20 cellular contexts compared by ENCODE assay signal in genomic region chr9:112145886-112146285, GRCh38. TPM values are rescaled to one million over a fixed set of nuclear protein-coding genes. Genes with fewer than 3 reads are reported as not detected.
A peak's percentile ranks its signal among the peaks of the same experiment; 100 is the strongest.
DNase-seq lines count a peak whose midpoint lies in the region; ATAC-seq, FAIRE-seq and TF ChIP-seq lines count a peak whose summit lies in the region.
"Had no signal": no experiment of that assay in that cellular context is flagged by ENCODE, and none has a peak within 500 bp of the region (broad histone marks: within the 10 kb centered on the region; RNA-seq: fewer than 3 reads in every experiment).

No MANE protein-coding gene starts in this region.

- H3K4me3 ChIP-seq in PC-3 (ENCODE audit: low read length) (no peak overlapping the region), trophoblast cell (ENCODE audit: low read depth, low read length) (no peak overlapping the region)
- H3K4me3 ChIP-seq: GM12878, lower lobe of right lung, ovary, stomach had no signal

- no peak overlapping the region for H4K12ac ChIP-seq in trophoblast cell (ENCODE audit: low read depth, low read length)

- H4K91ac ChIP-seq in trophoblast cell (ENCODE audit: low read depth, low read length), result peak overlapping the region; percentile 1

- H3K14ac ChIP-seq in trophoblast cell (ENCODE audit: low read length), result no peak overlapping the region

- DNase-seq in H54 (ENCODE audit: insufficient read length, low spot score) (no peak), PC-3 (peak; percentile 91), epithelial cell of prostate (ENCODE audit: low read depth, low spot score) (no peak), trophoblast cell (no peak), GOT3 (lab: John Stamatoyannopoulos, UW) (no peak), D721Med (ENCODE audit: insufficient read length, low spot score) (no peak)
- DNase-seq: activated naive CD4-positive, alpha-beta T cell treated with anti-CD3 and anti-CD28 coated beads, Interleukin-2, amount 50 U/mL, for 16 hours; activated T-cell treated with anti-CD3 and anti-CD28 coated beads, Interleukin-2, amount 50 U/mL, for 1 hour; AML-193; GDM1; lower lobe of right lung; naive B cell; NCI-H1694; NCI-H345; ovary; Right ventricle myocardium superior; stimulated activated CD4-positive, alpha-beta T cell treated with anti-CD3 and anti-CD28 coated beads, Interleukin-1b, Interleukin-23, amount 100 ng/mL, for 48 hours; stomach had no signal

- no peak for TF ChIP-seq POLR2A in H54 (IDR thresholded peaks at IDR 0.05; ENCODE audit: low read depth, low read length)

- no peak overlapping the region for H4K8ac ChIP-seq in trophoblast cell (ENCODE audit: low read depth, low read length)

- H3K9ac ChIP-seq in PC-3 (ENCODE audit: low read length) (peak overlapping the region; percentile 68), trophoblast cell (ENCODE audit: low read length) (no peak overlapping the region)

- H3K4me1 ChIP-seq in PC-3 (ENCODE audit: insufficient read depth, low read length), result peaks cover 38% of the 10 kb centered on the region
- peaks cover 0 to 5% of the 10 kb centered on the region in 2 experiments for H3K4me1 ChIP-seq in trophoblast cell (ENCODE audit: control insufficient read depth in 1 of 2, insufficient read depth in 2 of 2, low read length in 2 of 2)
- H3K4me1 ChIP-seq: lower lobe of right lung, stomach had no signal

- no peaks in the 10 kb centered on the region for H3K36me3 ChIP-seq in PC-3 (ENCODE audit: low read depth, low read length)
- peaks cover 7 to 17% of the 10 kb centered on the region in 2 experiments for H3K36me3 ChIP-seq in trophoblast cell (ENCODE audit: control insufficient read depth in 1 of 2, insufficient read depth in 2 of 2, low read length in 2 of 2)
- H3K36me3 ChIP-seq: ovary had no signal

- ATAC-seq in PC-3 (peak; percentile 57), GM21515 (IDR thresholded peaks at IDR 0.05; ENCODE audit: unreplicated experiment) (no peak)
- ATAC-seq: GM12878, lower lobe of right lung had no signal

- no peaks in the 10 kb centered on the region for H4K20me1 ChIP-seq in PC-3 (ENCODE audit: low read length)

- POLR2A ChIA-PET in PC-3 (lab: Charles Lee; ENCODE audit: unreplicated experiment), result interaction anchor here (1.1 kb wide), 2 partner anchors 17 to 234 kb away, joined by 3 to 4 read pairs; partner anchors contain the start of gene HSDL2

- FAIRE-seq in H54 (lab: Jason Lieb, UNC), result peak; percentile 80
- no peak for FAIRE-seq in D721Med (lab: Jason Lieb, UNC)
- FAIRE-seq: GM12878 had no signal

- no peaks in the 10 kb centered on the region for H3K9me2 ChIP-seq in PC-3 (replicated peaks; ENCODE audit: low read length)

- no peaks in the 10 kb centered on the region for H3K79me2 ChIP-seq in PC-3 (ENCODE audit: low read length)
- peaks cover 2% of the 10 kb centered on the region for H3K79me2 ChIP-seq in trophoblast cell (ENCODE audit: control insufficient read depth, insufficient read depth, low read length, poor library complexity)

- no peaks in the 10 kb centered on the region for H3K79me1 ChIP-seq in trophoblast cell (ENCODE audit: low read length)

- H3K9me3 ChIP-seq in PC-3 (ENCODE audit: low read length), result no peaks in the 10 kb centered on the region
- H3K9me3 ChIP-seq in trophoblast cell (ENCODE audit: insufficient read depth, low read depth, low read length), result no peaks in the 10 kb centered on the region
- H3K9me3 ChIP-seq: lower lobe of right lung, ovary, stomach had no signal

- H2BK12ac ChIP-seq in trophoblast cell (ENCODE audit: low read length), result no peak overlapping the region

- WGBS in trophoblast cell (ENCODE audit: extremely low coverage, insufficient coverage, insufficient read length), result no CpG with 5 or more reads among the region's 1 CpG

- H3K27me3 ChIP-seq in PC-3 (ENCODE audit: low read length) (no peaks in the 10 kb centered on the region), trophoblast cell (ENCODE audit: insufficient read depth, low read length) (no peaks in the 10 kb centered on the region)
- H3K27me3 ChIP-seq: ovary, stomach had no signal

- no TSS peak for BruUV-seq in PC-3 (replicated peaks; lab: Mats Ljungman, UMichigan)

- H3F3A ChIP-seq in PC-3 (ENCODE audit: low read length, unreplicated experiment), result no peaks in the 10 kb centered on the region

- no peak overlapping the region for H2BK5ac ChIP-seq in trophoblast cell (ENCODE audit: low read depth, low read length, poor library complexity)

- H2AK5ac ChIP-seq in trophoblast cell (ENCODE audit: low read length), result no peak overlapping the region

- H3K27ac ChIP-seq in PC-3 (ENCODE audit: low read length), result peak overlapping the region; percentile 96
- peak overlapping the region; percentile 96 for H3K27ac ChIP-seq in epithelial cell of prostate
- H3K27ac ChIP-seq in trophoblast cell (ENCODE audit: low read depth, low read length), result no peak overlapping the region
- H3K27ac ChIP-seq: lower lobe of right lung, ovary, stomach had no signal

- H3K4ac ChIP-seq in trophoblast cell (ENCODE audit: low read depth, low read length), result no peak overlapping the region

- TF ChIP-seq CTCF in PC-3 (conservative IDR thresholded peaks at IDR 0.05; ENCODE audit: low read depth, low read length), result no peak
- TF ChIP-seq CTCF in D721Med (IDR thresholded peaks at IDR 0.05; ENCODE audit: insufficient read depth, missing control alignments), result no peak

- no peak overlapping the region for H3K23ac ChIP-seq in trophoblast cell (ENCODE audit: low read length)

- intact Hi-C loops in PC-3 (cut with micrococcal nuclease), result loop anchor here (2.0 kb wide), 1 partner anchor 33 kb away; no protein-coding TSS in a partner anchor

- CTCF ChIA-PET in PC-3 (lab: Charles Lee), result no interaction called here

- H3K18ac ChIP-seq in trophoblast cell (ENCODE audit: low read length), result no peak overlapping the region

- H3K4me2 ChIP-seq in PC-3 (ENCODE audit: low read length), result peak overlapping the region; percentile 48
- no peak overlapping the region for H3K4me2 ChIP-seq in trophoblast cell (ENCODE audit: low read length)

- peak overlapping the region; percentile 12 for H2BK120ac ChIP-seq in trophoblast cell (ENCODE audit: insufficient read depth, low read length, poor library complexity)

- H2AFZ ChIP-seq in PC-3 (ENCODE audit: low read length) (no peak overlapping the region), trophoblast cell (ENCODE audit: insufficient read depth, low read length, poor library complexity) (no peak overlapping the region)

RNA-seq across cellular contexts. Expression of gene SUSD1, which starts 29.2 kb away (rescaled TPM):
- 7.4 and 9.3 TPM in 2 replicates for total RNA-seq in PC-3 (2014; rRNA removed)
- 15.6 TPM in 2 replicates for polyA plus RNA-seq in trophoblast cell (2013)
